32 cellular contexts compared by ENCODE assay signal in the genomic region with DNA sequence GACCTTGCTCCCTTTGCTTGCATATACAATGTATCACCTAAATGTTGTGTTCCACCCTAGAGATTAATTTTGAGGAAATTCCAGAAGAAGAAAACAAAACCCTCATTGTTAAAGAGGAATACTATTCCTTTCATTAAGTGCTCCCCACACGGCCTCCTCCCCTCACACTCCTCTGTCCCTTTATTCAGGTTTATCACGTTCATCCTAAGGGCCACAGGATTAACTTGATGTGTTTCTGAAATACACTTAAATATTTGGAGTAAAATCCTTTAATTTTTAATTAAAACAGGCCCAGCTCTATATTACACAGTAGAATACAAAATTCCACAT.
"Had no signal": no experiment of that assay in that cellular context is flagged by ENCODE, and none has a peak within 500 bp of the region (broad histone marks: within the 10 kb centered on the region; RNA-seq: fewer than 3 reads in every experiment).

No MANE protein-coding gene starts in this region.

- H3K9me3 Mint-ChIP-seq: activated B cell treated with CpG ODN at 0.5 μM for 24 hours; activated CD4-positive, alpha-beta memory T cell treated with anti-CD3 and anti-CD28 coated beads for 36 hours; activated naive CD4-positive, alpha-beta T cell treated with anti-CD3 and anti-CD28 coated beads, Interleukin-2, amount 10 ng/mL, durations not matched to agents 7 days and 5 days; activated naive CD8-positive, alpha-beta T cell treated with anti-CD3 and anti-CD28 coated beads, Interleukin-2, amount 10 ng/mL, durations not matched to agents 7 days and 5 days; activated T-cell treated with anti-CD3 and anti-CD28 coated beads, Interleukin-2, amount 50 U/mL, for 4 hours; activated T-helper 1 cell treated with anti-CD3 and anti-CD28 coated beads, Interleukin-12 subunit alpha, Interleukin-12 subunit beta, Interleukin-2, Interleukin-4 antibody, amounts not matched to agents 30 ng/mL and 10 ng/mL and 1 ng/mL, durations not matched to agents 14 hours and 24 hours and 36 hours had no signal

- FAIRE-seq: K562 had no signal

- H3K36me3 ChIP-seq: ascending aorta, Peyer's patch had no signal

- ATAC-seq: activated T-cell treated with anti-CD3 and anti-CD28 coated beads, Interleukin-2, amount 50 U/mL, for 4 hours; K562; Right ventricle myocardium inferior had no signal

- H3K4me1 ChIP-seq: ascending aorta had no signal

- H3K4me3 ChIP-seq: ascending aorta, K562, Peyer's patch had no signal

- H3K27ac ChIP-seq: ascending aorta, RWPE1, VCaP had no signal

- H3K9me3 ChIP-seq: ascending aorta, Peyer's patch had no signal

- H3K27me3 Mint-ChIP-seq: activated B cell treated with CpG ODN at 0.5 μM for 24 hours; activated CD4-positive, alpha-beta memory T cell treated with anti-CD3 and anti-CD28 coated beads for 36 hours; activated naive CD4-positive, alpha-beta T cell treated with anti-CD3 and anti-CD28 coated beads, Interleukin-2, amount 10 ng/mL, durations not matched to agents 7 days and 5 days; activated naive CD8-positive, alpha-beta T cell treated with anti-CD3 and anti-CD28 coated beads, Interleukin-2, amount 10 ng/mL, durations not matched to agents 7 days and 5 days had no signal

- H3K27me3 ChIP-seq: ascending aorta, Peyer's patch had no signal

- H3K4me3 Mint-ChIP-seq: activated B cell treated with CpG ODN at 0.5 μM for 24 hours; activated CD4-positive, alpha-beta memory T cell treated with anti-CD3 and anti-CD28 coated beads for 36 hours; activated naive CD4-positive, alpha-beta T cell treated with anti-CD3 and anti-CD28 coated beads, Interleukin-2, amount 10 ng/mL, durations not matched to agents 7 days and 5 days; activated naive CD8-positive, alpha-beta T cell treated with anti-CD3 and anti-CD28 coated beads, Interleukin-2, amount 10 ng/mL, durations not matched to agents 7 days and 5 days; activated T-cell treated with anti-CD3 and anti-CD28 coated beads, Interleukin-2, amount 50 U/mL, for 4 hours; activated T-helper 1 cell treated with anti-CD3 and anti-CD28 coated beads, Interleukin-12 subunit alpha, Interleukin-12 subunit beta, Interleukin-2, Interleukin-4 antibody, amounts not matched to agents 30 ng/mL and 10 ng/mL and 1 ng/mL, durations not matched to agents 14 hours and 24 hours and 36 hours had no signal

- DNase-seq: activated B cell treated with CpG ODN at 0.5 μM for 24 hours; activated CD4-positive, alpha-beta memory T cell treated with anti-CD3 and anti-CD28 coated beads for 36 hours; activated CD4-positive, alpha-beta T cell treated with anti-CD3 and anti-CD28 coated beads for 4 hours; activated CD4-positive, alpha-beta T cell treated with anti-CD3 and anti-CD28 coated beads, Interleukin-2, amount 50 U/mL, for 1 hour; activated CD4-positive, CD25-positive, alpha-beta regulatory T cell treated with anti-CD3 and anti-CD28 coated beads, Interleukin-2, amount 50 U/mL, for 72 hours; activated CD8-positive, alpha-beta memory T cell treated with anti-CD3 and anti-CD28 coated beads, Interleukin-2, amount 50 U/mL, for 4 hours; activated effector memory CD4-positive, alpha-beta T cell treated with Interleukin-2 at 50 U/mL for 16 hours; activated naive CD4-positive, alpha-beta T cell treated with anti-CD3 and anti-CD28 coated beads, Interleukin-2, amount 10 ng/mL, durations not matched to agents 7 days and 5 days; activated naive CD8-positive, alpha-beta T cell treated with anti-CD3 and anti-CD28 coated beads, Interleukin-2, amount 10 ng/mL, durations not matched to agents 7 days and 5 days; activated T-cell treated with anti-CD3 and anti-CD28 coated beads for 4 hours; activated T-cell treated with anti-CD3 and anti-CD28 coated beads, Interleukin-2, amount 50 U/mL, for 4 hours; amygdala; central memory CD4-positive, alpha-beta T cell; NCI-H1105; NCI-H1417 treated with DMSO at 0.1 percent for 48 hours; NCI-H1694; NCI-H1930; NCI-H2081 treated with DMSO at 0.1 percent for 48 hours; NCI-H226; NCI-H446 treated with DMSO at 0.1 percent for 48 hours; Peyer's patch; SIG-M5; SW 1271; T-helper 1 cell; T-helper 2 cell; T-helper 9 cell had no signal

- H3K27ac Mint-ChIP-seq: activated B cell treated with CpG ODN at 0.5 μM for 24 hours; activated CD4-positive, alpha-beta memory T cell treated with anti-CD3 and anti-CD28 coated beads for 36 hours; activated naive CD4-positive, alpha-beta T cell treated with anti-CD3 and anti-CD28 coated beads, Interleukin-2, amount 10 ng/mL, durations not matched to agents 7 days and 5 days; activated naive CD8-positive, alpha-beta T cell treated with anti-CD3 and anti-CD28 coated beads, Interleukin-2, amount 10 ng/mL, durations not matched to agents 7 days and 5 days; activated T-helper 1 cell treated with anti-CD3 and anti-CD28 coated beads, Interleukin-12 subunit alpha, Interleukin-12 subunit beta, Interleukin-2, Interleukin-4 antibody, amounts not matched to agents 30 ng/mL and 10 ng/mL and 1 ng/mL, durations not matched to agents 14 hours and 24 hours and 36 hours had no signal

- H3K4me1 Mint-ChIP-seq: activated B cell treated with CpG ODN at 0.5 μM for 24 hours; activated naive CD4-positive, alpha-beta T cell treated with anti-CD3 and anti-CD28 coated beads, Interleukin-2, amount 10 ng/mL, durations not matched to agents 7 days and 5 days; activated naive CD8-positive, alpha-beta T cell treated with anti-CD3 and anti-CD28 coated beads, Interleukin-2, amount 10 ng/mL, durations not matched to agents 7 days and 5 days had no signal

- H3K36me3 Mint-ChIP-seq: activated naive CD4-positive, alpha-beta T cell treated with anti-CD3 and anti-CD28 coated beads, Interleukin-2, amount 10 ng/mL, durations not matched to agents 7 days and 5 days had no signal
